Comparison of ENCODE assay signal across 15 cellular contexts in the genomic region with DNA sequence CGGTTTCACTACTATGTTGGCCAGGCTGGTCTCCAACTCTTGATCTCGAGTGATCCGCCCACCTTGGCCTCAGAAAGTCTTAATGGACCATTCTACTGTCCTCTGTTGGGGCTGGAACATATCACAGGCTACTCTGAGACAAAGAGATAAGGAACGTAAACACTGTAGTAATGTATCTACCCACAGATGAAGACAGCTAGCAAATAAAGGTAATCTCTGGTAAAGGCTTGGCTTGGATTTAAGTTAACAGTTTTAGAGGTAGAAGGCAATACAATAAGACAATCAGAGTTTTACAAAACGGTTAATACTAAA. TPM values are rescaled to one million over a fixed set of nuclear protein-coding genes. Genes with fewer than 3 reads are reported as not detected.
DNase-seq lines count a peak whose midpoint lies in the region; ATAC-seq and TF ChIP-seq lines count a peak whose summit lies in the region.
"Had no signal": no experiment of that assay in that cellular context is flagged by ENCODE, and none has a peak within 500 bp of the region (broad histone marks: within the 10 kb centered on the region; RNA-seq: fewer than 3 reads in every experiment).

No MANE protein-coding gene starts in this region.

- no peak overlapping the region for H3K4me3 ChIP-seq in BLaER1
- no peak overlapping the region; the same call in 1 of the 2 replicates for H3K4me3 ChIP-seq in SK-N-MC
- H3K4me3 ChIP-seq in fibroblast of the aortic adventitia (ENCODE audit: low read depth, low read length): no peak overlapping the region

- H3K9me3 ChIP-seq in BLaER1 (no peaks in the 10 kb centered on the region), SK-N-MC (ENCODE audit: low read depth, low read length) (no peaks in the 10 kb centered on the region)

- ATAC-seq in GM18519 (IDR thresholded peaks at IDR 0.05; ENCODE audit: low FRiP score, unreplicated experiment) (no peak), GM21576 (IDR thresholded peaks at IDR 0.05; ENCODE audit: unreplicated experiment) (no peak)
- ATAC-seq: naive thymus-derived CD8-positive, alpha-beta T cell had no signal

- no peak overlapping the region for H3K4me3 Mint-ChIP-seq in osteocyte (ENCODE audit: unreplicated experiment)
- H3K4me3 Mint-ChIP-seq: activated CD4-positive, alpha-beta memory T cell treated with anti-CD3 and anti-CD28 coated beads, Interleukin-2, amount 10 ng/mL, durations not matched to agents 7 days and 5 days; naive thymus-derived CD8-positive, alpha-beta T cell had no signal

- peaks cover 27% of the 10 kb centered on the region for H3K4me1 ChIP-seq in BLaER1

- no peaks in the 10 kb centered on the region for H3K27me3 ChIP-seq in BLaER1

- peaks cover 29% of the 10 kb centered on the region for H3K36me3 ChIP-seq in BLaER1
- no peaks in the 10 kb centered on the region for H3K36me3 ChIP-seq in SK-N-MC (ENCODE audit: insufficient read depth, low read length)

- no peaks in the 10 kb centered on the region for H3K27me3 Mint-ChIP-seq in osteocyte (ENCODE audit: unreplicated experiment)
- H3K27me3 Mint-ChIP-seq: activated CD4-positive, alpha-beta memory T cell treated with anti-CD3 and anti-CD28 coated beads, Interleukin-2, amount 10 ng/mL, durations not matched to agents 7 days and 5 days; naive thymus-derived CD8-positive, alpha-beta T cell had no signal

- DNase-seq in SK-N-MC (ENCODE audit: low read depth, low spot score): no peak
- DNase-seq in fibroblast of the aortic adventitia (ENCODE audit: low read depth): peak; percentile 31
- no peak for DNase-seq in osteocyte (ENCODE audit: extremely low spot score, unreplicated experiment)
- DNase-seq in cerebellum (ENCODE audit: low spot score): no peak
- DNase-seq in HPDE6-E6E7 (ENCODE audit: extremely low spot score): no peak
- DNase-seq: activated CD4-positive, alpha-beta memory T cell treated with anti-CD3 and anti-CD28 coated beads, Interleukin-2, amount 10 ng/mL, durations not matched to agents 7 days and 5 days; activated effector memory CD4-positive, alpha-beta T cell treated with anti-CD3 and anti-CD28 coated beads, Interleukin-2, amount 50 U/mL, for 16 hours; naive thymus-derived CD8-positive, alpha-beta T cell; stimulated activated CD4-positive, alpha-beta T cell treated with anti-CD3 and anti-CD28 coated beads, Interleukin-12 subunit alpha, Interleukin-12 subunit beta, amount 100 ng/mL, for 4 hours had no signal

- H3K4me2 ChIP-seq in BLaER1: peak overlapping the region; percentile 47

- peaks cover 7% of the 10 kb centered on the region for H3K4me1 Mint-ChIP-seq in osteocyte (ENCODE audit: unreplicated experiment)

- H3K9ac ChIP-seq in BLaER1 (no peak overlapping the region), SK-N-MC (ENCODE audit: insufficient read length) (no peak overlapping the region)

- H3K27ac ChIP-seq in BLaER1: no peak overlapping the region
- peak overlapping the region; percentile 62; the same call in 1 of the 2 replicates for H3K27ac ChIP-seq in SK-N-MC

- no peak for TF ChIP-seq CTCF in fibroblast of the aortic adventitia (IDR thresholded peaks at IDR 0.05; ENCODE audit: insufficient read depth, low read length)
- TF ChIP-seq CTCF in osteocyte (IDR thresholded peaks at IDR 0.05): no peak

- H3K9me3 Mint-ChIP-seq in osteocyte (ENCODE audit: unreplicated experiment): no peaks in the 10 kb centered on the region
- H3K9me3 Mint-ChIP-seq: activated CD4-positive, alpha-beta memory T cell treated with anti-CD3 and anti-CD28 coated beads, Interleukin-2, amount 10 ng/mL, durations not matched to agents 7 days and 5 days; naive thymus-derived CD8-positive, alpha-beta T cell had no signal

- peak overlapping the region; percentile 18 for H3K27ac Mint-ChIP-seq in osteocyte (ENCODE audit: unreplicated experiment)
- H3K27ac Mint-ChIP-seq: activated CD4-positive, alpha-beta memory T cell treated with anti-CD3 and anti-CD28 coated beads, Interleukin-2, amount 10 ng/mL, durations not matched to agents 7 days and 5 days had no signal

- H3K36me3 Mint-ChIP-seq in osteocyte (ENCODE audit: unreplicated experiment): peaks cover 10% of the 10 kb centered on the region

- H4K20me1 ChIP-seq in BLaER1: no peaks in the 10 kb centered on the region

RNA-seq across cellular contexts. Expression of a gene that starts 44.6 kb away (rescaled TPM):
- total RNA-seq in fibroblast of the aortic adventitia (ENCODE audit: low replicate concordance) (0.09 TPM in 1 of 2 replicates, not detected in the other), osteocyte (not detected in 2 replicates), cerebellum (0.45 TPM)
- total RNA-seq: activated CD4-positive, alpha-beta memory T cell treated with anti-CD3 and anti-CD28 coated beads, Interleukin-2, amount 10 ng/mL, durations not matched to agents 7 days and 5 days; bronchial epithelial cell; Daoy; fibroblast of lung; naive thymus-derived CD8-positive, alpha-beta T cell had no signal
